Comparison of ENCODE assay signal across 39 cellular contexts in the genomic region with DNA sequence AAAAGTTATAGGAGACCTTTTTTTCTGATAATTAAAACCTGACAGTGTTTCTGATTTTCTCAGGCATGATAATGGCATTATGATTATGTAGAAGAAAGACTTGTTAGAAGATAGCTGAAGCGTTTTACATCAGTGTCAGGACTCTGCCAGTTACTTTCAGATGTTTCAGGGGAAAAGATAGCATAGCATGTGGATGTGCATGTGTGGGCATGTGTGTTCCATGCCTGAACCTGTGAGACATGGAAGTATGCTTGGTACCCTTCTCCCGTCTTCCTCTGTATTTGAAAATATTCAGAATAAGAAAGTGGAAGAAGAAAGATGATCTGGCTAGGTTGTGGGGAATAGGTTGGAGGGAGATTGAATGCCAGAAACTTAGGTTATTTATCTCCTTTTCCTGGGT.
"Had no signal": no experiment of that assay in that cellular context is flagged by ENCODE, and none has a peak within 500 bp of the region (broad histone marks: within the 10 kb centered on the region; RNA-seq: fewer than 3 reads in every experiment).

No MANE protein-coding gene starts in this region.

- H3K27ac Mint-ChIP-seq: activated CD4-positive, alpha-beta memory T cell treated with anti-CD3 and anti-CD28 coated beads, Interleukin-2, amount 10 ng/mL, durations not matched to agents 7 days and 5 days; activated CD4-positive, alpha-beta T cell treated with anti-CD3 and anti-CD28 coated beads for 36 hours; activated CD4-positive, alpha-beta T cell treated with anti-CD3 and anti-CD28 coated beads, Interleukin-2, amount 10 ng/mL, durations not matched to agents 7 days and 5 days; activated CD8-positive, alpha-beta memory T cell treated with anti-CD3 and anti-CD28 coated beads, Interleukin-2, amount 10 ng/mL, durations not matched to agents 7 days and 5 days; activated naive CD4-positive, alpha-beta T cell treated with anti-CD3 and anti-CD28 coated beads for 36 hours; activated naive CD4-positive, alpha-beta T cell treated with anti-CD3 and anti-CD28 coated beads, Interleukin-2, amount 50 U/mL, for 72 hours; activated naive CD8-positive, alpha-beta T cell treated with anti-CD3 and anti-CD28 coated beads for 36 hours; activated T-cell treated with anti-CD3 and anti-CD28 coated beads, Interleukin-2, amount 50 U/mL, for 24 hours; T-helper 1 cell treated with Interleukin-12 subunit alpha and Interleukin-12 subunit beta and Interleukin-4 antibody, amounts not matched to agents 30 μg/mL and 1 μg/mL, for 36 hours; T-helper 2 cell treated with Interferon-gamma antibody and Interleukin-4, amounts not matched to agents 5 μg/mL and 100 μg/mL, for 36 hours; WTC11 had no signal

- H3K9me3 Mint-ChIP-seq: activated CD4-positive, alpha-beta memory T cell treated with anti-CD3 and anti-CD28 coated beads, Interleukin-2, amount 10 ng/mL, durations not matched to agents 7 days and 5 days; activated CD4-positive, alpha-beta T cell treated with anti-CD3 and anti-CD28 coated beads, Interleukin-2, amount 10 ng/mL, durations not matched to agents 7 days and 5 days; activated naive CD4-positive, alpha-beta T cell treated with anti-CD3 and anti-CD28 coated beads for 36 hours; activated naive CD4-positive, alpha-beta T cell treated with anti-CD3 and anti-CD28 coated beads, Interleukin-2, amount 50 U/mL, for 72 hours; activated naive CD8-positive, alpha-beta T cell treated with anti-CD3 and anti-CD28 coated beads for 36 hours; activated T-cell treated with anti-CD3 and anti-CD28 coated beads, Interleukin-2, amount 50 U/mL, for 24 hours; central memory CD8-positive, alpha-beta T cell; T-helper 1 cell treated with Interleukin-12 subunit alpha and Interleukin-12 subunit beta and Interleukin-4 antibody, amounts not matched to agents 30 μg/mL and 1 μg/mL, for 36 hours; T-helper 2 cell treated with Interferon-gamma antibody and Interleukin-4, amounts not matched to agents 5 μg/mL and 100 μg/mL, for 36 hours; WTC11 had no signal

- H3K4me1 Mint-ChIP-seq: activated CD4-positive, alpha-beta memory T cell treated with anti-CD3 and anti-CD28 coated beads, Interleukin-2, amount 10 ng/mL, durations not matched to agents 7 days and 5 days; activated CD4-positive, alpha-beta T cell treated with anti-CD3 and anti-CD28 coated beads, Interleukin-2, amount 10 ng/mL, durations not matched to agents 7 days and 5 days; activated CD8-positive, alpha-beta memory T cell treated with anti-CD3 and anti-CD28 coated beads, Interleukin-2, amount 10 ng/mL, durations not matched to agents 7 days and 5 days had no signal

- H3K4me3 Mint-ChIP-seq: activated CD4-positive, alpha-beta memory T cell treated with anti-CD3 and anti-CD28 coated beads, Interleukin-2, amount 10 ng/mL, durations not matched to agents 7 days and 5 days; activated CD4-positive, alpha-beta T cell treated with anti-CD3 and anti-CD28 coated beads for 36 hours; activated CD4-positive, alpha-beta T cell treated with anti-CD3 and anti-CD28 coated beads, Interleukin-2, amount 10 ng/mL, durations not matched to agents 7 days and 5 days; activated CD8-positive, alpha-beta memory T cell treated with anti-CD3 and anti-CD28 coated beads, Interleukin-2, amount 10 ng/mL, durations not matched to agents 7 days and 5 days; activated CD8-positive, alpha-beta T cell treated with anti-CD3 and anti-CD28 coated beads, Interleukin-2, amount 10 ng/mL, durations not matched to agents 7 days and 5 days; activated naive CD4-positive, alpha-beta T cell treated with anti-CD3 and anti-CD28 coated beads for 36 hours; activated naive CD8-positive, alpha-beta T cell treated with anti-CD3 and anti-CD28 coated beads for 36 hours; activated T-cell treated with anti-CD3 and anti-CD28 coated beads, Interleukin-2, amount 50 U/mL, for 24 hours; central memory CD8-positive, alpha-beta T cell; T-helper 1 cell treated with Interleukin-12 subunit alpha and Interleukin-12 subunit beta and Interleukin-4 antibody, amounts not matched to agents 30 μg/mL and 1 μg/mL, for 36 hours; T-helper 2 cell treated with Interferon-gamma antibody and Interleukin-4, amounts not matched to agents 5 μg/mL and 100 μg/mL, for 36 hours; WTC11 had no signal

- H3K4me1 ChIP-seq: adrenal gland, breast epithelium had no signal

- H3K36me3 ChIP-seq: cardiac muscle cell had no signal

- DNase-seq: activated CD4-positive, alpha-beta memory T cell treated with anti-CD3 and anti-CD28 coated beads, Interleukin-2, amount 10 ng/mL, durations not matched to agents 7 days and 5 days; activated CD4-positive, alpha-beta T cell treated with anti-CD3 and anti-CD28 coated beads for 1 hour; activated CD4-positive, alpha-beta T cell treated with anti-CD3 and anti-CD28 coated beads for 36 hours; activated CD4-positive, alpha-beta T cell treated with anti-CD3 and anti-CD28 coated beads for 48 hours; activated CD4-positive, alpha-beta T cell treated with anti-CD3 and anti-CD28 coated beads, Interleukin-2, amount 10 ng/mL, durations not matched to agents 7 days and 5 days; activated CD4-positive, alpha-beta T cell treated with anti-CD3 and anti-CD28 coated beads, Interleukin-2, amount 50 U/mL, for 48 hours; activated CD4-positive, CD25-positive, alpha-beta regulatory T cell; activated CD8-positive, alpha-beta memory T cell treated with anti-CD3 and anti-CD28 coated beads for 24 hours; activated CD8-positive, alpha-beta memory T cell treated with anti-CD3 and anti-CD28 coated beads, Interleukin-2, amount 10 ng/mL, durations not matched to agents 7 days and 5 days; activated CD8-positive, alpha-beta memory T cell treated with anti-CD3 and anti-CD28 coated beads, Interleukin-2, amount 50 U/mL, for 48 hours; activated CD8-positive, alpha-beta T cell treated with anti-CD3 and anti-CD28 coated beads, Interleukin-2, amount 10 ng/mL, durations not matched to agents 7 days and 5 days; activated effector memory CD4-positive, alpha-beta T cell treated with anti-CD3 and anti-CD28 coated beads, Interleukin-2, amount 50 U/mL, for 16 hours; activated gamma-delta T cell treated with Interleukin-2 at 50 U/mL for 16 hours; activated naive CD4-positive, alpha-beta T cell; activated naive CD4-positive, alpha-beta T cell treated with anti-CD3 and anti-CD28 coated beads for 36 hours; activated naive CD4-positive, alpha-beta T cell treated with anti-CD3 and anti-CD28 coated beads, Interleukin-2, amount 50 U/mL, for 16 hours; activated naive CD8-positive, alpha-beta T cell treated with anti-CD3 and anti-CD28 coated beads for 36 hours; activated T-cell treated with anti-CD3 and anti-CD28 coated beads, Interleukin-2, amount 50 U/mL, for 24 hours; activated T-cell treated with anti-CD3 and anti-CD28 coated beads, Interleukin-2, amount 50 U/mL, for 48 hours; adrenal gland; amniotic stem cell; aorta; body of pancreas; brain microvascular endothelial cell; caudate nucleus; cerebellar nuclear complex; T-helper 1 cell; T-helper 2 cell; T-helper 9 cell; WERI-Rb-1 had no signal

- H3K4me3 ChIP-seq: adrenal gland, body of pancreas, breast epithelium, cardiac muscle cell had no signal

- H3K27me3 ChIP-seq: adrenal gland, body of pancreas, brain microvascular endothelial cell, breast epithelium, cardiac muscle cell had no signal

- H3K27me3 Mint-ChIP-seq: activated CD4-positive, alpha-beta memory T cell treated with anti-CD3 and anti-CD28 coated beads, Interleukin-2, amount 10 ng/mL, durations not matched to agents 7 days and 5 days; activated CD4-positive, alpha-beta T cell treated with anti-CD3 and anti-CD28 coated beads for 36 hours; activated CD4-positive, alpha-beta T cell treated with anti-CD3 and anti-CD28 coated beads, Interleukin-2, amount 10 ng/mL, durations not matched to agents 7 days and 5 days; activated CD8-positive, alpha-beta memory T cell treated with anti-CD3 and anti-CD28 coated beads, Interleukin-2, amount 10 ng/mL, durations not matched to agents 7 days and 5 days; activated naive CD8-positive, alpha-beta T cell treated with anti-CD3 and anti-CD28 coated beads for 36 hours; activated T-cell treated with anti-CD3 and anti-CD28 coated beads, Interleukin-2, amount 50 U/mL, for 24 hours; central memory CD8-positive, alpha-beta T cell had no signal

- ATAC-seq: activated CD4-positive, alpha-beta T cell treated with anti-CD3 and anti-CD28 coated beads for 36 hours; activated CD4-positive, CD25-positive, alpha-beta regulatory T cell treated with anti-CD3 and anti-CD28 coated beads, Interleukin-2, amount 50 U/mL, for 24 hours; activated CD8-positive, alpha-beta memory T cell treated with anti-CD3 and anti-CD28 coated beads, Interleukin-2, amount 10 ng/mL, durations not matched to agents 7 days and 5 days; activated CD8-positive, alpha-beta T cell treated with anti-CD3 and anti-CD28 coated beads, Interleukin-2, amount 10 ng/mL, durations not matched to agents 7 days and 5 days; activated naive CD4-positive, alpha-beta T cell treated with anti-CD3 and anti-CD28 coated beads, Interleukin-2, amount 50 U/mL, for 72 hours; body of pancreas; WTC11 had no signal

- FAIRE-seq: TTC549 had no signal

- H3K27ac ChIP-seq: adrenal gland, body of pancreas, brain microvascular endothelial cell, breast epithelium, WERI-Rb-1 had no signal

- H3K9me3 ChIP-seq: adrenal gland, body of pancreas, breast epithelium had no signal
